Comparison of ENCODE assay signal across 8 cellular contexts in the genomic region with DNA sequence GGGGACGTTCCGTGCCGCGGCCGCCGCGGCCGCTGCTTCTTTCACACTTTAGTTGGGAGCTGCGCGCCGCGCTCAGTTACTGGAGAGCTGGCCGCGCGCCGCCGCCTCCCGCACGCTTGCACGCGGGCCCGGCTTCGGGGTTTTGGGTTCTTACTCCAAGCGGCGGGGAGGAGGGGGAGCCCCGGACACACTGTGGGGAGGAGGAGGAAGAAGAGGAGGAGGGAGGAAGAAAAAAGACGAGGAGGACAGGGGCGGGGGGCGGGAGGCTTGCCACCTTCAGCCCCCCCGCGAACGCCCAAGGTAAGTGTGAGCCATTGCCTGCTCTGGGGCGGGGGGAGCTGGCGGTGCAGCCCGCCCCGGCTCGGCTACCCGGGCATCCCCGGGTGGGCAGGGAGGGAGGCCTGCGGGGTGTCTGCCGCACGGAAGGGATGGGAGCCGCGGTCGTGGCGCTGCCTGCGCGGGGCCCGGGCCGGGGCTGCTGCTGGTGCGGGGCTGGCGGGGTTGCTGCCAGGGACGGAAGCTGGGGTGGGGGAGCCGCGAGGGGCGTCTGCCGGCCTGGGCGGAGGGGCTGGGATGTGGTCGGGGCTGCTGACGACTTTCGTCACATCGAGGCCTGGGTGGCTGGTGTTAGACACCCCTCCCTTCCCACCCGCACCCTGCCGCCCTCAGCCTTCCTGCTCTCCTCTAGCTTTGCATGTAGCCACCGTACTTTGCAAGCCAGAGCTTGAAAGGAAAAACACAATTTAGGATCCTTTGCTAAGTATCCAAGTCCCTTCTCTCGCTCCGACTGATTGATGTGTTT. TPM values are rescaled to one million over a fixed set of nuclear protein-coding genes. Genes with fewer than 3 reads are reported as not detected.
DNase-seq lines count a peak whose midpoint lies in the region; ATAC-seq and TF ChIP-seq lines count a peak whose summit lies in the region.

No MANE protein-coding gene starts in this region.

- H3K4me3 Mint-ChIP-seq in activated T-cell treated with anti-CD3 and anti-CD28 coated beads, Interleukin-2, amount 50 U/mL, for 24 hours, result peak overlapping the region; percentile 82
- H3K4me3 Mint-ChIP-seq in neural crest cell, result peak overlapping the region; percentile 93

- no peak for TF ChIP-seq CTCF in MM.1S (IDR thresholded peaks at IDR 0.05; ENCODE audit: low read length)
- no peak for TF ChIP-seq CTCF in fibroblast of mammary gland (conservative IDR thresholded peaks at IDR 0.05; ENCODE audit: control insufficient read depth, insufficient read depth, low read depth, low read length)
- TF ChIP-seq CTCF in neural crest cell (conservative IDR thresholded peaks at IDR 0.05), result no peak
- TF ChIP-seq CTCF in upper lobe of right lung (IDR thresholded peaks at IDR 0.05), result no peak

- no peaks in the 10 kb centered on the region for H3K36me3 Mint-ChIP-seq in activated T-cell treated with anti-CD3 and anti-CD28 coated beads, Interleukin-2, amount 50 U/mL, for 24 hours (ENCODE audit: low read depth)
- no peaks in the 10 kb centered on the region for H3K36me3 Mint-ChIP-seq in neural crest cell (ENCODE audit: low read depth)

- H3K9me2 ChIP-seq in MM.1S (replicated peaks; ENCODE audit: insufficient read depth, low read length), result no peaks in the 10 kb centered on the region

- H3K9me3 ChIP-seq in MM.1S (replicated peaks; ENCODE audit: insufficient read depth, low read length) (no peaks in the 10 kb centered on the region), upper lobe of right lung (no peaks in the 10 kb centered on the region)

- H3K36me3 ChIP-seq in ACC112 (ENCODE audit: insufficient read depth, low read length) (no peaks in the 10 kb centered on the region), MM.1S (replicated peaks; ENCODE audit: insufficient read depth, low read length) (no peaks in the 10 kb centered on the region), upper lobe of right lung (no peaks in the 10 kb centered on the region)

- peak; percentile 26 for ATAC-seq in GM19023 (IDR thresholded peaks at IDR 0.05; ENCODE audit: unreplicated experiment)
- peak; percentile 47 for ATAC-seq in upper lobe of right lung
- ATAC-seq in GM21717 (IDR thresholded peaks at IDR 0.05; ENCODE audit: unreplicated experiment), result no peak

- H3K27me3 Mint-ChIP-seq in activated T-cell treated with anti-CD3 and anti-CD28 coated beads, Interleukin-2, amount 50 U/mL, for 24 hours, result peaks cover 82% of the 10 kb centered on the region
- H3K27me3 Mint-ChIP-seq in neural crest cell (ENCODE audit: low read depth), result peaks cover 4% of the 10 kb centered on the region

- H3K27ac Mint-ChIP-seq in activated T-cell treated with anti-CD3 and anti-CD28 coated beads, Interleukin-2, amount 50 U/mL, for 24 hours, result peak overlapping the region; percentile 13
- peak overlapping the region; percentile 67 for H3K27ac Mint-ChIP-seq in neural crest cell (ENCODE audit: unreplicated experiment)

- intact Hi-C loops in upper lobe of right lung (cut with DNase I), result no loop called here

- peak overlapping the region; percentile 81 for H3K4me3 ChIP-seq in ACC112 (ENCODE audit: low read depth, low read length)
- peak overlapping the region; percentile 77 for H3K4me3 ChIP-seq in MM.1S (ENCODE audit: low read length)
- peak overlapping the region; percentile 65 for H3K4me3 ChIP-seq in fibroblast of mammary gland (ENCODE audit: control insufficient read depth, low read depth, low read length)
- peak overlapping the region; percentile 86 for H3K4me3 ChIP-seq in upper lobe of right lung

- peak overlapping the region; percentile 74 for H3K9ac ChIP-seq in MM.1S (ENCODE audit: low read length)

- H2AFZ ChIP-seq in ACC112 (ENCODE audit: low read length, unreplicated experiment) (peak overlapping the region; percentile 93), MM.1S (ENCODE audit: low read length) (peak overlapping the region; percentile 90)

- peaks cover 8% of the 10 kb centered on the region for H3K4me1 ChIP-seq in ACC112 (ENCODE audit: control insufficient read depth, insufficient read depth, low read length, unreplicated experiment)
- H3K4me1 ChIP-seq in MM.1S (ENCODE audit: low read length), result peaks cover 6% of the 10 kb centered on the region; the same call in 1 of the 2 replicates
- peaks cover 9% of the 10 kb centered on the region for H3K4me1 ChIP-seq in upper lobe of right lung

- H3K9me3 Mint-ChIP-seq in activated T-cell treated with anti-CD3 and anti-CD28 coated beads, Interleukin-2, amount 50 U/mL, for 24 hours, result no peaks in the 10 kb centered on the region
- H3K9me3 Mint-ChIP-seq in neural crest cell, result no peaks in the 10 kb centered on the region

- DNase-seq in MM.1S (peak; percentile 41), fibroblast of mammary gland (ENCODE audit: low read depth) (peak; percentile 28), neural crest cell (ENCODE audit: low read depth, low spot score) (peak; percentile 31), upper lobe of right lung (peak; percentile 78)
- peak; percentile 53 for DNase-seq in activated T-cell treated with anti-CD3 and anti-CD28 coated beads, Interleukin-2, amount 50 U/mL, for 24 hours

- H3K4me2 ChIP-seq in MM.1S (ENCODE audit: low read depth, low read length), result peak overlapping the region; percentile 70

- peaks cover 13% of the 10 kb centered on the region for H3F3A ChIP-seq in MM.1S (ENCODE audit: insufficient read depth, low read length)

- H3K27me3 ChIP-seq in ACC112 (ENCODE audit: insufficient read depth, low read length), result no peaks in the 10 kb centered on the region
- peaks cover 11% of the 10 kb centered on the region for H3K27me3 ChIP-seq in MM.1S (replicated peaks; ENCODE audit: insufficient read depth, low read length)
- H3K27me3 ChIP-seq in upper lobe of right lung, result no peaks in the 10 kb centered on the region

- H3K4me1 Mint-ChIP-seq in activated T-cell treated with anti-CD3 and anti-CD28 coated beads, Interleukin-2, amount 50 U/mL, for 24 hours (ENCODE audit: low read depth), result peaks cover 16% of the 10 kb centered on the region
- peaks cover 56% of the 10 kb centered on the region for H3K4me1 Mint-ChIP-seq in neural crest cell

- H3K27ac ChIP-seq in ACC112 (ENCODE audit: low read depth, low read length) (peak overlapping the region; percentile 11; the same call in 1 of the 2 replicates), MM.1S (ENCODE audit: low read length) (peak overlapping the region; percentile 25; the same call in 1 of the 2 replicates), upper lobe of right lung (peak overlapping the region; percentile 79)

- peaks cover 7% of the 10 kb centered on the region for H3K79me2 ChIP-seq in ACC112 (ENCODE audit: control insufficient read depth, insufficient read depth, low read length, unreplicated experiment)
- H3K79me2 ChIP-seq in MM.1S (ENCODE audit: low read length), result peaks cover 46% of the 10 kb centered on the region

- no peaks in the 10 kb centered on the region for H4K20me1 ChIP-seq in MM.1S (ENCODE audit: insufficient read depth, low read length)

RNA-seq across cellular contexts. Expression of a gene that starts 0.4 kb away (rescaled TPM):
- 29.8 and 32.5 TPM in 2 replicates for total RNA-seq in neural crest cell
- total RNA-seq in upper lobe of right lung, result 78.8 TPM

Comparison
In these comparisons a context has a peak if more than half of its experiments do, and no peak if none do; other contexts are left out.
1. H3K27ac ChIP-seq: peak in every context shown above with its lines; median percentile 79 in upper lobe of right lung; 25 in MM.1S; 11 in ACC112.
2. DNase-seq: peak in every context shown above with its lines; median percentile 78 in upper lobe of right lung; 53 in activated T-cell treated with anti-CD3 and anti-CD28 coated beads, Interleukin-2, amount 50 U/mL, for 24 hours; 41 in MM.1S; 31 in neural crest cell; 28 in fibroblast of mammary gland.